In the genomic region with DNA sequence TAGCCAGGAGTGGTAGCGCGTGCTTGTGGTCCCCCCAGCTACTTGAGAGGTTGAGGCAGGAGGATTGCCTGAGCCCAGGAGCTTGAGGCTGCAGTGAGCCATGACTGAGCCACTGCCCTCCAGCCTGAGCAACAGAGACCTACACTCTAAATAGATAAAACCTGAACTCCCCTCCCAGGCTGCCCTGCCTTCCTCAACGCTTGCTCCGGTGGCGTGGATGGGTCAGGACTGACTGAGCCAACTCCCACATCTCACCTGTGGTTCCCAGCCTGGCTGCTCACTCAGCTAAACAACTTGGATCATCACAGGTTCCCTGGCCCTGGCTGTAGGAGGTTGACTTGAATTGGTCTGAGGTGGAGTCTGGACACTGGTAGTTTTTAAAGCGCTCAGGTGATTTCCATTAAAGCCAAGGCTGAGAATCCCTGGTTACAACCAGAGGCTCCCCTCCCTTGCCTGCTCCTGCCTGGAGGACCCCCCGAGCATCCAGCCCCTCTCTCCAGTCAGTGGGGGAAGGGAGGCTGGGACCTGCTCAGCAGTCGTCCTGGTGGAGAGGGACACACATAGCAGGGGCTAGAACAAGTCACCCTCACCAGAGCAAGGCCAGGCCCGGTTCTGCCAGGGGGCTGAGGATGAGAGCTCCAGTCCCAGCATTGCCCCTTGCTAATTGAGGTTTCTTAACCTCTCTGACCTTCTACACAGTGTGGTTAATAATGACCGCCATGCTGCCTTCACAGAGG, we compare ENCODE assay signal across 2 cellular contexts.
A peak's percentile ranks its signal among the peaks of the same experiment; 100 is the strongest.
TF ChIP-seq lines count a peak whose summit lies in the region.

No MANE protein-coding gene starts in this region.

TF ChIP-seq in GM23338, 12 proteins besides CTCF, POLR2A, EP300 and RAD21 (continues in another document):
- TF ChIP-seq EZH2 (IDR thresholded peaks at IDR 0.05; ENCODE audit: low read depth, unreplicated experiment) (no peak), NANOG (IDR thresholded peaks at IDR 0.05; ENCODE audit: borderline replicate concordance) (no peak), ZNF114 (CRISPR knock-in tag; IDR thresholded peaks at IDR 0.05) (no peak), CREB1 (CRISPR knock-in tag; IDR thresholded peaks at IDR 0.05; ENCODE audit: low read depth) (no peak), STAT1 (IDR thresholded peaks at IDR 0.05; ENCODE audit: unreplicated experiment) (no peak), ZNF331 (CRISPR knock-in tag; IDR thresholded peaks at IDR 0.05; ENCODE audit: low read depth) (no peak), POLR2AphosphoS5 (IDR thresholded peaks at IDR 0.05; ENCODE audit: low read depth) (no peak), EZH2phosphoT487 (IDR thresholded peaks at IDR 0.05; ENCODE audit: unreplicated experiment) (no peak), JUNB (IDR thresholded peaks at IDR 0.05; ENCODE audit: unreplicated experiment) (no peak)
- TF ChIP-seq, protein P1, sequence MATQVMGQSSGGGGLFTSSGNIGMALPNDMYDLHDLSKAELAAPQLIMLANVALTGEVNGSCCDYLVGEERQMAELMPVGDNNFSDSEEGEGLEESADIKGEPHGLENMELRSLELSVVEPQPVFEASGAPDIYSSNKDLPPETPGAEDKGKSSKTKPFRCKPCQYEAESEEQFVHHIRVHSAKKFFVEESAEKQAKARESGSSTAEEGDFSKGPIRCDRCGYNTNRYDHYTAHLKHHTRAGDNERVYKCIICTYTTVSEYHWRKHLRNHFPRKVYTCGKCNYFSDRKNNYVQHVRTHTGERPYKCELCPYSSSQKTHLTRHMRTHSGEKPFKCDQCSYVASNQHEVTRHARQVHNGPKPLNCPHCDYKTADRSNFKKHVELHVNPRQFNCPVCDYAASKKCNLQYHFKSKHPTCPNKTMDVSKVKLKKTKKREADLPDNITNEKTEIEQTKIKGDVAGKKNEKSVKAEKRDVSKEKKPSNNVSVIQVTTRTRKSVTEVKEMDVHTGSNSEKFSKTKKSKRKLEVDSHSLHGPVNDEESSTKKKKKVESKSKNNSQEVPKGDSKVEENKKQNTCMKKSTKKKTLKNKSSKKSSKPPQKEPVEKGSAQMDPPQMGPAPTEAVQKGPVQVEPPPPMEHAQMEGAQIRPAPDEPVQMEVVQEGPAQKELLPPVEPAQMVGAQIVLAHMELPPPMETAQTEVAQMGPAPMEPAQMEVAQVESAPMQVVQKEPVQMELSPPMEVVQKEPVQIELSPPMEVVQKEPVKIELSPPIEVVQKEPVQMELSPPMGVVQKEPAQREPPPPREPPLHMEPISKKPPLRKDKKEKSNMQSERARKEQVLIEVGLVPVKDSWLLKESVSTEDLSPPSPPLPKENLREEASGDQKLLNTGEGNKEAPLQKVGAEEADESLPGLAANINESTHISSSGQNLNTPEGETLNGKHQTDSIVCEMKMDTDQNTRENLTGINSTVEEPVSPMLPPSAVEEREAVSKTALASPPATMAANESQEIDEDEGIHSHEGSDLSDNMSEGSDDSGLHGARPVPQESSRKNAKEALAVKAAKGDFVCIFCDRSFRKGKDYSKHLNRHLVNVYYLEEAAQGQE (IDR thresholded peaks at IDR 0.05; ENCODE audit: unreplicated experiment), result no peak
- TF ChIP-seq, protein P2, sequence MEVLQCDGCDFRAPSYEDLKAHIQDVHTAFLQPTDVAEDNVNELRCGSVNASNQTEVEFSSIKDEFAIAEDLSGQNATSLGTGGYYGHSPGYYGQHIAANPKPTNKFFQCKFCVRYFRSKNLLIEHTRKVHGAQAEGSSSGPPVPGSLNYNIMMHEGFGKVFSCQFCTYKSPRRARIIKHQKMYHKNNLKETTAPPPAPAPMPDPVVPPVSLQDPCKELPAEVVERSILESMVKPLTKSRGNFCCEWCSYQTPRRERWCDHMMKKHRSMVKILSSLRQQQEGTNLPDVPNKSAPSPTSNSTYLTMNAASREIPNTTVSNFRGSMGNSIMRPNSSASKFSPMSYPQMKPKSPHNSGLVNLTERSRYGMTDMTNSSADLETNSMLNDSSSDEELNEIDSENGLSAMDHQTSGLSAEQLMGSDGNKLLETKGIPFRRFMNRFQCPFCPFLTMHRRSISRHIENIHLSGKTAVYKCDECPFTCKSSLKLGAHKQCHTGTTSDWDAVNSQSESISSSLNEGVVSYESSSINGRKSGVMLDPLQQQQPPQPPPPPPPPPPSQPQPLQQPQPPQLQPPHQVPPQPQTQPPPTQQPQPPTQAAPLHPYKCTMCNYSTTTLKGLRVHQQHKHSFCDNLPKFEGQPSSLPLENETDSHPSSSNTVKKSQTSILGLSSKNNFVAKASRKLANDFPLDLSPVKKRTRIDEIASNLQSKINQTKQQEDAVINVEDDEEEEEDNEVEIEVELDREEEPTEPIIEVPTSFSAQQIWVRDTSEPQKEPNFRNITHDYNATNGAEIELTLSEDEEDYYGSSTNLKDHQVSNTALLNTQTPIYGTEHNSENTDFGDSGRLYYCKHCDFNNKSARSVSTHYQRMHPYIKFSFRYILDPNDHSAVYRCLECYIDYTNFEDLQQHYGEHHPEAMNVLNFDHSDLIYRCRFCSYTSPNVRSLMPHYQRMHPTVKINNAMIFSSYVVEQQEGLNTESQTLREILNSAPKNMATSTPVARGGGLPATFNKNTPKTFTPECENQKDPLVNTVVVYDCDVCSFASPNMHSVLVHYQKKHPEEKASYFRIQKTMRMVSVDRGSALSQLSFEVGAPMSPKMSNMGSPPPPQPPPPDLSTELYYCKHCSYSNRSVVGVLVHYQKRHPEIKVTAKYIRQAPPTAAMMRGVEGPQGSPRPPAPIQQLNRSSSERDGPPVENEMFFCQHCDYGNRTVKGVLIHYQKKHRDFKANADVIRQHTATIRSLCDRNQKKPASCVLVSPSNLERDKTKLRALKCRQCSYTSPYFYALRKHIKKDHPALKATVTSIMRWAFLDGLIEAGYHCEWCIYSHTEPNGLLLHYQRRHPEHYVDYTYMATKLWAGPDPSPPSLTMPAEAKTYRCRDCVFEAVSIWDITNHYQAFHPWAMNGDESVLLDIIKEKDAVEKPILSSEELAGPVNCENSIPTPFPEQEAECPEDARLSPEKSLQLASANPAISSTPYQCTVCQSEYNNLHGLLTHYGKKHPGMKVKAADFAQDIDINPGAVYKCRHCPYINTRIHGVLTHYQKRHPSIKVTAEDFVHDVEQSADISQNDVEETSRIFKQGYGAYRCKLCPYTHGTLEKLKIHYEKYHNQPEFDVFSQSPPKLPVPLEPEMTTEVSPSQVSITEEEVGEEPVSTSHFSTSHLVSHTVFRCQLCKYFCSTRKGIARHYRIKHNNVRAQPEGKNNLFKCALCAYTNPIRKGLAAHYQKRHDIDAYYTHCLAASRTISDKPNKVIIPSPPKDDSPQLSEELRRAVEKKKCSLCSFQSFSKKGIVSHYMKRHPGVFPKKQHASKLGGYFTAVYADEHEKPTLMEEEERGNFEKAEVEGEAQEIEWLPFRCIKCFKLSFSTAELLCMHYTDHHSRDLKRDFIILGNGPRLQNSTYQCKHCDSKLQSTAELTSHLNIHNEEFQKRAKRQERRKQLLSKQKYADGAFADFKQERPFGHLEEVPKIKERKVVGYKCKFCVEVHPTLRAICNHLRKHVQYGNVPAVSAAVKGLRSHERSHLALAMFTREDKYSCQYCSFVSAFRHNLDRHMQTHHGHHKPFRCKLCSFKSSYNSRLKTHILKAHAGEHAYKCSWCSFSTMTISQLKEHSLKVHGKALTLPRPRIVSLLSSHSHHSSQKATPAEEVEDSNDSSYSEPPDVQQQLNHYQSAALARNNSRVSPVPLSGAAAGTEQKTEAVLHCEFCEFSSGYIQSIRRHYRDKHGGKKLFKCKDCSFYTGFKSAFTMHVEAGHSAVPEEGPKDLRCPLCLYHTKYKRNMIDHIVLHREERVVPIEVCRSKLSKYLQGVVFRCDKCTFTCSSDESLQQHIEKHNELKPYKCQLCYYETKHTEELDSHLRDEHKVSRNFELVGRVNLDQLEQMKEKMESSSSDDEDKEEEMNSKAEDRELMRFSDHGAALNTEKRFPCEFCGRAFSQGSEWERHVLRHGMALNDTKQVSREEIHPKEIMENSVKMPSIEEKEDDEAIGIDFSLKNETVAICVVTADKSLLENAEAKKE (CRISPR knock-in tag; IDR thresholded peaks at IDR 0.05), result no peak

TF ChIP-seq in GM12878, 131 proteins besides CTCF, POLR2A, EP300 and RAD21:
- TF ChIP-seq NR2F1 (conservative IDR thresholded peaks at IDR 0.05) (peak; percentile 29; the same call in 1 of the 2 replicates), RB1 (IDR thresholded peaks at IDR 0.05; ENCODE audit: borderline replicate concordance) (no peak)
TF ChIP-seq in GM12878: peak in this region for 1.
